In the genomic region with DNA sequence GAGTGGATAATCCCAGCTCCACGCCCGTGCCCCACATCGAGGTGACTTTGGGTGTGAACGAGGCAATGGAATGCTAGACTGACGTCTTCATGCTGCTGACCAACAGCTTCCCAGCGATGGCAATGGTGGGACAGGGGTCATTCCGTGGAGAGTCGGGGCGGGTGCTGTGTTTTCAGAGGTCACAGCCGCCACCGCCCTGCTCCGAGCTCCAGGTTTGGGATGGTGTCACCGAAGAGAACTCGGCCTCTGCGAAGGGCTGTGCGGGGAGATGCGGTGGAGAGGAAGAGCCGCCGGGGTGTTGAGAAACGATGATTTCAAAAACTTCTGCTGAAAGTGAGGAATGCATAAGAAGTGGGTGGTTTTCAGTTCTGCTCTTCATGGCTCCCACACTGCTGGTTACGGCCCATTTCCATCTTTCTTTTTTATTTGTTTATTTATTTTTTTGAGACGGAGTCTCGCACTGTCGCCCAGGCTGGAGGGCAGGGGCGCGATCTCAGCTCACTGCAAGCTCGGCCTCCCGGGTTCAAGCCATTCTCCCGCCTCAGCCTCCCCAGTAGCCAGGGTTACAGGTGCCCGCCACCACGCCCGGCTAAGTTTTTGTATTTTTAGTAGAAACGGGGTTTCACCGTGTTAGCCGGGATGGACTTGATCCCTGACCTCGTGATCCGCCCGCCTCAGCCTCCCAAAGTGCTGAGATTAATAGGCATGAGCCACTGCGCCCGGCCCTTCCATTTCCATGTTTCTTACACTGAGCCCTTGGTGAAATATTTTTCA, we compare ENCODE assay signal across 21 cellular contexts.
DNase-seq lines count a peak whose midpoint lies in the region; ATAC-seq, FAIRE-seq and TF ChIP-seq lines count a peak whose summit lies in the region.
"Had no signal": no experiment of that assay in that cellular context is flagged by ENCODE, and none has a peak within 500 bp of the region (broad histone marks: within the 10 kb centered on the region; RNA-seq: fewer than 3 reads in every experiment).

No MANE protein-coding gene starts in this region.

- peaks cover 10% of the 10 kb centered on the region for H3K27me3 Mint-ChIP-seq in type B pancreatic cell

- H3K4me1 ChIP-seq in lung (ENCODE audit: control insufficient read depth in 2 of 2, insufficient read depth in 2 of 2, low read length in 2 of 2), result no peaks in the 10 kb centered on the region
- H3K4me1 ChIP-seq: heart left ventricle, right lobe of liver had no signal

- WGBS in lung, 2 donors, result 75 to 82% methylated on average over 40 of the region's 40 CpGs

- ATAC-seq in lung (ENCODE audit: insufficient read depth, low FRiP score) (no peak), GM21825 (IDR thresholded peaks at IDR 0.05; ENCODE audit: unreplicated experiment) (no peak)
- ATAC-seq: Right ventricle myocardium inferior had no signal

- no peak for FAIRE-seq in frontal cortex (lab: Jason Lieb, UNC)
- FAIRE-seq: A204.1, GM12892 had no signal

- no peaks in the 10 kb centered on the region for H3K9me3 Mint-ChIP-seq in type B pancreatic cell

- no peak overlapping the region for H3K4me3 ChIP-seq in lung
- H3K4me3 ChIP-seq: heart left ventricle, right lobe of liver had no signal

- H3K4me3 Mint-ChIP-seq in type B pancreatic cell, result no peak overlapping the region
- H3K4me3 Mint-ChIP-seq: H9 had no signal

- no peaks in the 10 kb centered on the region for H3K27me3 ChIP-seq in lung (ENCODE audit: control insufficient read depth, insufficient read depth)
- H3K27me3 ChIP-seq: heart left ventricle, right lobe of liver had no signal

- TF ChIP-seq CTCF in lung (IDR thresholded peaks at IDR 0.05; ENCODE audit: control extremely low read depth, extremely low read depth) (no peak), type B pancreatic cell (conservative IDR thresholded peaks at IDR 0.05) (no peak)

- H3K36me3 Mint-ChIP-seq in type B pancreatic cell, result no peaks in the 10 kb centered on the region

- no peaks in the 10 kb centered on the region for H3K4me1 Mint-ChIP-seq in type B pancreatic cell (ENCODE audit: unreplicated experiment)
- H3K4me1 Mint-ChIP-seq: H9 had no signal

- H3K36me3 ChIP-seq in lung (ENCODE audit: control insufficient read depth in 2 of 2, insufficient read depth in 2 of 2, low read length in 2 of 2), result no peaks in the 10 kb centered on the region
- H3K36me3 ChIP-seq: heart left ventricle, right lobe of liver had no signal

- no peak overlapping the region for H3K27ac Mint-ChIP-seq in type B pancreatic cell
- H3K27ac Mint-ChIP-seq: H9 had no signal

- DNase-seq in activated effector memory CD4-positive, alpha-beta T cell treated with anti-CD3 and anti-CD28 coated beads, Interleukin-2, amount 50 U/mL, for 16 hours, result peak; percentile 60
- DNase-seq in activated effector memory CD4-positive, alpha-beta T cell treated with Interleukin-2 at 50 U/mL for 16 hours, result no peak
- DNase-seq in SIG-M5 (lab: John Stamatoyannopoulos, UW) (peak; percentile 7), lung (ENCODE audit: low spot score) (peak; percentile 26), type B pancreatic cell (ENCODE audit: extremely low spot score, unreplicated experiment) (peak; percentile 66), AG08396 (ENCODE audit: low spot score) (no peak), frontal cortex (ENCODE audit: low spot score in 2 of 2) (no peak)
- DNase-seq: activated CD4-positive, alpha-beta T cell treated with anti-CD3 and anti-CD28 coated beads, Interleukin-2, amount 50 U/mL, for 48 hours; activated naive CD4-positive, alpha-beta T cell treated with Interleukin-2 at 50 U/mL for 16 hours; H9; heart left ventricle; NCI-H1930; NCI-H446; stimulated activated naive CD4-positive, alpha-beta T cell; T-helper 1 cell had no signal

- H3K9me3 ChIP-seq in lung (ENCODE audit: control insufficient read depth in 2 of 2, insufficient read depth in 1 of 2, low read length in 1 of 2), result no peaks in the 10 kb centered on the region
- H3K9me3 ChIP-seq: heart left ventricle, right lobe of liver had no signal

- H3K27ac ChIP-seq in lung (ENCODE audit: low read depth in 1 of 2, low read length in 1 of 2), result no peak overlapping the region
- H3K27ac ChIP-seq: C4-2B, heart left ventricle, right lobe of liver had no signal

Comparison
In these comparisons a context has a peak if more than half of its experiments do, and no peak if none do; other contexts are left out.
1. DNase-seq: peak in activated effector memory CD4-positive, alpha-beta T cell treated with anti-CD3 and anti-CD28 coated beads, Interleukin-2, amount 50 U/mL, for 16 hours (single experiment), SIG-M5 (single experiment), lung (single experiment) and type B pancreatic cell (single experiment); none in activated effector memory CD4-positive, alpha-beta T cell treated with Interleukin-2 at 50 U/mL for 16 hours (single experiment), AG08396 (single experiment) and frontal cortex (0 of 2).